8 cellular contexts compared by ENCODE assay signal in genomic region chr2:152468832-152469692, GRCh38.
A peak's percentile ranks its signal among the peaks of the same experiment; 100 is the strongest.
DNase-seq lines count a peak whose midpoint lies in the region; ATAC-seq and TF ChIP-seq lines count a peak whose summit lies in the region.

No MANE protein-coding gene starts in this region.

- H3K4me3 ChIP-seq in DND-41 (ENCODE audit: low read depth in 1 of 2, low read length in 2 of 2) (no peak overlapping the region), astrocyte of the spinal cord (ENCODE audit: low read depth, low read length) (no peak overlapping the region), mesendoderm (ENCODE audit: low read length) (no peak overlapping the region)
- no peak overlapping the region for H3K4me3 ChIP-seq in CD4-positive, alpha-beta memory T cell (ENCODE audit: low read length in 2 of 2)

- H3K4me1 ChIP-seq in DND-41 (ENCODE audit: insufficient read depth, low read length): no peaks in the 10 kb centered on the region
- peaks cover 25% of the 10 kb centered on the region for H3K4me1 ChIP-seq in mesendoderm (ENCODE audit: control insufficient read depth, low read depth, low read length)
- H3K4me1 ChIP-seq in CD4-positive, alpha-beta memory T cell (ENCODE audit: insufficient read depth, low read length): no peaks in the 10 kb centered on the region

- H3K27me3 ChIP-seq in DND-41 (ENCODE audit: insufficient read depth, low read length, poor library complexity) (peaks cover 3% of the 10 kb centered on the region), mesendoderm (ENCODE audit: insufficient read depth, low read length, poor library complexity) (no peaks in the 10 kb centered on the region)
- H3K27me3 ChIP-seq in CD4-positive, alpha-beta memory T cell (ENCODE audit: insufficient read depth, low read length): no peaks in the 10 kb centered on the region

- H3K4me1 Mint-ChIP-seq in CD4-positive, alpha-beta memory T cell: peaks cover 0 to 10% (median 4%) of the 10 kb centered on the region in 4 donors
- peaks cover 50% of the 10 kb centered on the region for H3K4me1 Mint-ChIP-seq in HFFc6 (ENCODE audit: low read depth)

- H2BK15ac ChIP-seq in mesendoderm (replicated peaks; ENCODE audit: low read depth): no peak overlapping the region

- peak overlapping the region in 2 of 7 donors; percentile 13 to 44 for H3K27ac Mint-ChIP-seq in CD4-positive, alpha-beta memory T cell
- H3K27ac Mint-ChIP-seq in HFFc6: no peak overlapping the region

- no peaks in the 10 kb centered on the region for H3K79me2 ChIP-seq in DND-41 (ENCODE audit: insufficient read depth, low read length)
- peaks cover 17% of the 10 kb centered on the region for H3K79me2 ChIP-seq in mesendoderm (ENCODE audit: control insufficient read depth, insufficient read depth, low read length)

- no peak overlapping the region for H4K8ac ChIP-seq in mesendoderm (ENCODE audit: low read depth, low read length)

- no peak overlapping the region for H3K4ac ChIP-seq in mesendoderm (ENCODE audit: low read depth, low read length)

- WGBS in mesendoderm (ENCODE audit: extremely low coverage, insufficient coverage, low lambda C conversion rate): no CpG with 5 or more reads among the region's 8 CpGs

- H3K56ac ChIP-seq in mesendoderm (ENCODE audit: low read length): no peak overlapping the region

- POLR2A ChIA-PET in CD4-positive, alpha-beta memory T cell (lab: Charles Lee; ENCODE audit: partially characterized antibody): no interaction called here

- no peak overlapping the region for H3K23ac ChIP-seq in mesendoderm (ENCODE audit: low read length)

- no peaks in the 10 kb centered on the region for H4K20me1 ChIP-seq in DND-41 (ENCODE audit: insufficient read depth, low read length)

- H3K4me3 Mint-ChIP-seq in CD4-positive, alpha-beta memory T cell: peak overlapping the region in 2 of 8 donors; percentile 3 to 4
- no peak overlapping the region for H3K4me3 Mint-ChIP-seq in HFFc6

- no peak overlapping the region for H3K27ac ChIP-seq in DND-41 (ENCODE audit: low read length)
- H3K27ac ChIP-seq in mesendoderm (ENCODE audit: low read depth, low read length): no peak overlapping the region
- no peak overlapping the region for H3K27ac ChIP-seq in CD4-positive, alpha-beta memory T cell (ENCODE audit: low read depth, low read length)

- intact Hi-C loops in CD4-positive, alpha-beta memory T cell (cut with micrococcal nuclease): no loop called here

- in situ Hi-C loops in astrocyte of the spinal cord (cut with HindIII; ENCODE audit: low sequenced_read_pairs): no loop called here

- H3K18ac ChIP-seq in mesendoderm (ENCODE audit: low read length): no peak overlapping the region

- H3K79me1 ChIP-seq in mesendoderm (ENCODE audit: low read length): peaks cover 17% of the 10 kb centered on the region

- no peak overlapping the region for H2AK5ac ChIP-seq in mesendoderm (ENCODE audit: low read length)

- H3K27me3 Mint-ChIP-seq in CD4-positive, alpha-beta memory T cell: peaks cover 2 to 5% of the 10 kb centered on the region in 2 donors
- no peaks in the 10 kb centered on the region for H3K27me3 Mint-ChIP-seq in HFFc6 (ENCODE audit: insufficient read depth)

- no peak overlapping the region for H2BK5ac ChIP-seq in mesendoderm (ENCODE audit: low read length)

- DNase-seq in DND-41: no peak
- DNase-seq in M059J (ENCODE audit: low read depth): peak; percentile 63
- DNase-seq in astrocyte of the spinal cord (ENCODE audit: low read depth, low spot score): peak; percentile 57
- DNase-seq in mesendoderm: peak; percentile 68
- no peak for DNase-seq in CD4-positive, alpha-beta memory T cell
- no peak for DNase-seq in HFFc6
- DNase-seq in SHP77 (lab: John Stamatoyannopoulos, UW): no peak
- DNase-seq in A172 (ENCODE audit: low spot score): no peak

- H2AFZ ChIP-seq in DND-41 (ENCODE audit: low read depth, low read length): peak overlapping the region; percentile 37

- H3K9me3 ChIP-seq in DND-41 (ENCODE audit: insufficient read depth, low read length, severe bottlenecking): no peaks in the 10 kb centered on the region
- no peaks in the 10 kb centered on the region for H3K9me3 ChIP-seq in CD4-positive, alpha-beta memory T cell (ENCODE audit: control insufficient read depth in 1 of 2, low read length in 2 of 2)

- H3K36me3 ChIP-seq in DND-41 (ENCODE audit: insufficient read depth, low read length) (no peaks in the 10 kb centered on the region), mesendoderm (ENCODE audit: control insufficient read depth, insufficient read depth, low read length) (no peaks in the 10 kb centered on the region)
- no peaks in the 10 kb centered on the region for H3K36me3 ChIP-seq in CD4-positive, alpha-beta memory T cell (ENCODE audit: insufficient read depth, low read length)

- H2BK120ac ChIP-seq in mesendoderm (ENCODE audit: low read depth, low read length): no peak overlapping the region

- CTCF ChIA-PET in CD4-positive, alpha-beta memory T cell (lab: Charles Lee; ENCODE audit: partially characterized antibody): no interaction called here

- no peak overlapping the region for H3K9ac ChIP-seq in DND-41 (ENCODE audit: low read depth, low read length)
- no peak overlapping the region for H3K9ac ChIP-seq in mesendoderm (ENCODE audit: low read length)

- no peaks in the 10 kb centered on the region for H3K9me3 Mint-ChIP-seq in CD4-positive, alpha-beta memory T cell
- no peaks in the 10 kb centered on the region for H3K9me3 Mint-ChIP-seq in HFFc6

- no peaks in the 10 kb centered on the region for H3K36me3 Mint-ChIP-seq in CD4-positive, alpha-beta memory T cell
- H3K36me3 Mint-ChIP-seq in HFFc6 (ENCODE audit: low read depth): no peaks in the 10 kb centered on the region

- no peak overlapping the region for H4K5ac ChIP-seq in mesendoderm (ENCODE audit: low read length)

- no peak for ATAC-seq in DND-41 (ENCODE audit: insufficient read depth, low read depth)

- TF ChIP-seq CTCF in DND-41 (IDR thresholded peaks at IDR 0.05; ENCODE audit: borderline replicate concordance, extremely low read depth, low read length, poor library complexity, severe bottlenecking) (no peak), astrocyte of the spinal cord (IDR thresholded peaks at IDR 0.05; ENCODE audit: low read depth, low read length) (peak; percentile 5), HFFc6 (IDR thresholded peaks at IDR 0.05) (no peak)

- H3K4me2 ChIP-seq in DND-41 (ENCODE audit: insufficient read depth, low read length): 0 out of 2 replicates have a peak overlapping the region, but pooled peaks have one; percentile 32
- no peak overlapping the region for H3K4me2 ChIP-seq in mesendoderm (ENCODE audit: low read length)

Comparison
In these comparisons a context has a peak if more than half of its experiments do, and no peak if none do; other contexts are left out.
1. DNase-seq: peak in M059J (single experiment), astrocyte of the spinal cord (single experiment) and mesendoderm (single experiment); none in DND-41 (single experiment), CD4-positive, alpha-beta memory T cell (0 of 5), HFFc6 (single experiment), SHP77 (0 of 2) and A172 (single experiment).